ENCODE assay signal across 1 cellular context in the genomic region with DNA sequence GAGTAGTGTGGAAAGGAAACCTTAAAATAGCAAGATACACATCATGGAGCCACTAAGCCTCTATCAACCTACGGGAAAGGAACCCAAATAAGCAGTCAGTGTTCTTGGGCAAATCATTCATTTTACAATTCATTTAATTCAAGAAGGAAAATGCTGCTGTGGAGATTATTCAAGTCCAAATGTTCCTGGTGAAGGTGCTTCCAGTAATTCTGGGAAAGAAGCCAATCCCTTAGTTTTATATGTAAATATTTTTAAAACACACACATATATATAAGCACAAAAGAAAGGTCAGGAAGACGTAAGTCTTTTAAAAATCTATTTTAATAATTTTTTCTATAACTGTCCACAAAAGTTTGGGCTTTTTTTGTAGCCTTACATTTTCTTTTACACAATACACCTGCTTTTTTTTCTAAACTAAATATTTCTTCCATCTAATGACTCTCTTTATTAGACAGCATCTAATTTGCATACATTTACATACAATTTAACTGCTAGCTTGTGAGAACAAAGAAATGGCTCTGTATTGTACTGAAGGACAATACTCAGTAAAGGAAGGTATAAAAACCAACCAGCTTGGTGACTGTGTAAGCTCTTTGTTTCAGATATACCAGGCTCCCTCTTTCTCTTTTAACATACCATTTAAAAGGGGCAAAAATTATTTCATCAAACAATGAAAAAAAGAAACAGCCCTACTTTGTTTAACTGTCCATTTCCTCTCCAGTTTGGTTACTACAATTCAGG.
TF ChIP-seq lines count a peak whose summit lies in the region.

No MANE protein-coding gene starts in this region.

TF ChIP-seq in HCT116, 20 proteins besides CTCF, POLR2A, EP300 and RAD21 (continued from another document):
- TF ChIP-seq REST (IDR thresholded peaks at IDR 0.05; ENCODE audit: low read depth) (no peak), FOSL1 (IDR thresholded peaks at IDR 0.05; ENCODE audit: low read depth) (no peak), ELF1 (IDR thresholded peaks at IDR 0.05; ENCODE audit: borderline replicate concordance, low read depth) (no peak), ATF3 (IDR thresholded peaks at IDR 0.05) (no peak), JUND (IDR thresholded peaks at IDR 0.05) (no peak), ZFX (IDR thresholded peaks at IDR 0.05) (no peak), CEBPB (IDR thresholded peaks at IDR 0.05; ENCODE audit: low read depth) (no peak), CBX3 (IDR thresholded peaks at IDR 0.05; ENCODE audit: low read depth) (no peak), EGR1 (IDR thresholded peaks at IDR 0.05; ENCODE audit: low read depth) (no peak), EZH2 (IDR thresholded peaks at IDR 0.05) (no peak), ZNF274 (IDR thresholded peaks at IDR 0.05; ENCODE audit: low read depth, low read length) (no peak), EZH2phosphoT487 (IDR thresholded peaks at IDR 0.05; ENCODE audit: borderline replicate concordance) (no peak), SIN3A (IDR thresholded peaks at IDR 0.05; ENCODE audit: low read depth) (no peak), ZBTB33 (IDR thresholded peaks at IDR 0.05; ENCODE audit: extremely low read depth, insufficient replicate concordance, low read length) (no peak), YY1 (IDR thresholded peaks at IDR 0.05; ENCODE audit: extremely low read depth, insufficient replicate concordance, low read depth, low read length) (no peak), POLR2AphosphoS5 (IDR thresholded peaks at IDR 0.05; ENCODE audit: low read depth, low read length) (no peak)
- TF ChIP-seq, protein P1, sequence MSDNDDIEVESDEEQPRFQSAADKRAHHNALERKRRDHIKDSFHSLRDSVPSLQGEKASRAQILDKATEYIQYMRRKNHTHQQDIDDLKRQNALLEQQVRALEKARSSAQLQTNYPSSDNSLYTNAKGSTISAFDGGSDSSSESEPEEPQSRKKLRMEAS (IDR thresholded peaks at IDR 0.05): no peak
